ENCODE assay signal across 12 cellular contexts in the genomic region with DNA sequence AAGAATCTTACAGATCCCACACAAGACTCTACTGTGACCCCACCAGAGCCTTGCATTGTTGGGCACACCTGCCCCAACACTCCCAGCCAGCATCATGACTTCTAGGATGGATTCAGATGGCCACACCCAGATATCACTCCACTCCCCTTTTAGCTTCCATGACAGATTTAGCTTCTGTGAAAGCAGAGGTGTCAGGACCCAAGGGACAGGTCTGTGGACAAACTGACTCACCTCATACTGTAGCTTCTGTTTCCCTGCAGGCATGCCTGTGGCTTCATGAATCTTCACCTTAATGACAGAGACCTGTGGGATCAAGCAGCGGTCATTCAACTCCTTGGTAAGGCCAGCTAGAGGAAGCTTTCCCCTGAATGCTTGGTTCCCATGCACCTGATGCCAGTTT. TPM values are rescaled to one million over a fixed set of nuclear protein-coding genes. Genes with fewer than 3 reads are reported as not detected.
DNase-seq lines count a peak whose midpoint lies in the region; ATAC-seq and TF ChIP-seq lines count a peak whose summit lies in the region.
"Had no signal": no experiment of that assay in that cellular context is flagged by ENCODE, and none has a peak within 500 bp of the region (broad histone marks: within the 10 kb centered on the region; RNA-seq: fewer than 3 reads in every experiment).

No MANE protein-coding gene starts in this region.

- no peak overlapping the region for H3K9ac ChIP-seq in GM23248

- no peaks in the 10 kb centered on the region for H3K27me3 Mint-ChIP-seq in activated T-cell treated with anti-CD3 and anti-CD28 coated beads, Interleukin-2, amount 50 U/mL, for 72 hours (ENCODE audit: low read depth)
- H3K27me3 Mint-ChIP-seq in activated T-helper 2 cell treated with anti-CD3 and anti-CD28 coated beads, Interferon-gamma antibody, Interleukin-2, Interleukin-4, amounts not matched to agents 10 μg/mL and 5 μg/mL and 100 μg/mL, durations not matched to agents 14 hours and 24 hours and 36 hours (ENCODE audit: low read depth): no peaks in the 10 kb centered on the region
- H3K27me3 Mint-ChIP-seq in stimulated activated memory B cell treated with anti-CD40 and anti-IgM and Interleukin-4, amounts not matched to agents 10 μg/mL and 1 μg/mL and 100 μg/mL, for 72 hours: no peaks in the 10 kb centered on the region
- no peaks in the 10 kb centered on the region for H3K27me3 Mint-ChIP-seq in activated CD8-positive, alpha-beta memory T cell treated with anti-CD3 and anti-CD28 coated beads, Interleukin-2, amount 10 ng/mL, durations not matched to agents 7 days and 5 days

- H3K9me3 ChIP-seq in GM23248 (ENCODE audit: low read depth): no peaks in the 10 kb centered on the region

- no peak for DNase-seq in activated T-cell treated with anti-CD3 and anti-CD28 coated beads, Interleukin-2, amount 50 U/mL, for 72 hours
- no peak for DNase-seq in activated T-cell treated with anti-CD3 and anti-CD28 coated beads for 4 hours
- peak; percentile 12 for DNase-seq in GM23248
- DNase-seq in activated T-helper 2 cell treated with anti-CD3 and anti-CD28 coated beads, Interferon-gamma antibody, Interleukin-2, Interleukin-4, amounts not matched to agents 10 μg/mL and 5 μg/mL and 100 μg/mL, durations not matched to agents 14 hours and 24 hours and 36 hours (ENCODE audit: low spot score): no peak
- no peak for DNase-seq in GM20000 (ENCODE audit: low spot score)
- DNase-seq in activated CD8-positive, alpha-beta memory T cell treated with anti-CD3 and anti-CD28 coated beads, Interleukin-2, amount 10 ng/mL, durations not matched to agents 7 days and 5 days: no peak
- DNase-seq: DMS53, H7, NCI-H1092, NCI-H524 had no signal

- intact Hi-C loops in activated T-helper 2 cell treated with anti-CD3 and anti-CD28 coated beads, Interferon-gamma antibody, Interleukin-2, Interleukin-4, amounts not matched to agents 10 μg/mL and 5 μg/mL and 100 μg/mL, durations not matched to agents 14 hours and 24 hours and 36 hours (cut with micrococcal nuclease): no loop called here

- no peak overlapping the region for H3K4me2 ChIP-seq in GM23248 (ENCODE audit: unreplicated experiment)

- no peaks in the 10 kb centered on the region for H3K4me1 ChIP-seq in GM23248 (ENCODE audit: insufficient read depth)

- H3K36me3 ChIP-seq in GM23248 (ENCODE audit: low read depth): peaks cover 53% of the 10 kb centered on the region

- in situ Hi-C loops in GM23248 (cut with MboI): no loop called here

- no peak overlapping the region for H3K27ac ChIP-seq in GM23248

- H3K79me2 ChIP-seq in GM23248 (ENCODE audit: insufficient read depth): no peaks in the 10 kb centered on the region

- no peaks in the 10 kb centered on the region for H3K9me3 Mint-ChIP-seq in activated T-cell treated with anti-CD3 and anti-CD28 coated beads, Interleukin-2, amount 50 U/mL, for 72 hours
- H3K9me3 Mint-ChIP-seq in activated T-helper 2 cell treated with anti-CD3 and anti-CD28 coated beads, Interferon-gamma antibody, Interleukin-2, Interleukin-4, amounts not matched to agents 10 μg/mL and 5 μg/mL and 100 μg/mL, durations not matched to agents 14 hours and 24 hours and 36 hours: no peaks in the 10 kb centered on the region
- H3K9me3 Mint-ChIP-seq in stimulated activated memory B cell treated with anti-CD40 and anti-IgM and Interleukin-4, amounts not matched to agents 10 μg/mL and 1 μg/mL and 100 μg/mL, for 72 hours: no peaks in the 10 kb centered on the region
- no peaks in the 10 kb centered on the region for H3K9me3 Mint-ChIP-seq in activated CD8-positive, alpha-beta memory T cell treated with anti-CD3 and anti-CD28 coated beads, Interleukin-2, amount 10 ng/mL, durations not matched to agents 7 days and 5 days (ENCODE audit: low read depth)

- WGBS in GM23248 (ENCODE audit: low coverage in 1 of 2, low lambda C conversion rate in 2 of 2, missing lambda C conversion rate in 2 of 2), 2 experiments: 94 to 100% methylated on average over 1 of the region's 1 CpG

- TF ChIP-seq CTCF in GM20000 (IDR thresholded peaks at IDR 0.05; ENCODE audit: extremely low read depth, missing control alignments): no peak

- no peaks in the 10 kb centered on the region for H4K20me1 ChIP-seq in GM23248 (ENCODE audit: insufficient read depth)

- H2AFZ ChIP-seq in GM23248: no peak overlapping the region

- no peaks in the 10 kb centered on the region for H3K9me2 ChIP-seq in GM23248 (ENCODE audit: insufficient read depth)

- no peak overlapping the region for H3K4me3 ChIP-seq in GM23248

- peaks cover 36% of the 10 kb centered on the region for H3K4me1 Mint-ChIP-seq in activated T-cell treated with anti-CD3 and anti-CD28 coated beads, Interleukin-2, amount 50 U/mL, for 72 hours (ENCODE audit: low read depth)
- peaks cover 40% of the 10 kb centered on the region for H3K4me1 Mint-ChIP-seq in activated T-helper 2 cell treated with anti-CD3 and anti-CD28 coated beads, Interferon-gamma antibody, Interleukin-2, Interleukin-4, amounts not matched to agents 10 μg/mL and 5 μg/mL and 100 μg/mL, durations not matched to agents 14 hours and 24 hours and 36 hours (ENCODE audit: low read depth)
- H3K4me1 Mint-ChIP-seq in stimulated activated memory B cell treated with anti-CD40 and anti-IgM and Interleukin-4, amounts not matched to agents 10 μg/mL and 1 μg/mL and 100 μg/mL, for 72 hours: peaks cover 8% of the 10 kb centered on the region
- H3K4me1 Mint-ChIP-seq in activated CD8-positive, alpha-beta memory T cell treated with anti-CD3 and anti-CD28 coated beads, Interleukin-2, amount 10 ng/mL, durations not matched to agents 7 days and 5 days: peaks cover 28% of the 10 kb centered on the region
- H3K4me1 Mint-ChIP-seq: CD14-positive monocyte had no signal

- CTCF ChIA-PET in activated CD8-positive, alpha-beta memory T cell treated with anti-CD3 and anti-CD28 coated beads, Interleukin-2, amount 10 ng/mL, durations not matched to agents 7 days and 5 days (lab: Charles Lee): interaction anchor here (1.0 to 1.4 kb wide), 2 partner anchors 21 to 25 kb away, joined by 3 to 5 read pairs; partner anchors contain the start of genes CCDC157 and SF3A1

- peak; percentile 40 to 51 for ATAC-seq in activated T-cell treated with anti-CD3 and anti-CD28 coated beads, Interleukin-2, amount 50 U/mL, for 72 hours (replicated peaks in 1 of 2)
- ATAC-seq in stimulated activated memory B cell treated with anti-CD40 and anti-IgM and Interleukin-4, amounts not matched to agents 10 μg/mL and 1 μg/mL and 100 μg/mL, for 72 hours: peak; percentile 58
- ATAC-seq in activated CD8-positive, alpha-beta memory T cell treated with anti-CD3 and anti-CD28 coated beads, Interleukin-2, amount 10 ng/mL, durations not matched to agents 7 days and 5 days: no peak

- H3K27ac Mint-ChIP-seq in activated T-cell treated with anti-CD3 and anti-CD28 coated beads, Interleukin-2, amount 50 U/mL, for 72 hours: no peak overlapping the region
- peak overlapping the region; percentile 64 for H3K27ac Mint-ChIP-seq in activated T-helper 2 cell treated with anti-CD3 and anti-CD28 coated beads, Interferon-gamma antibody, Interleukin-2, Interleukin-4, amounts not matched to agents 10 μg/mL and 5 μg/mL and 100 μg/mL, durations not matched to agents 14 hours and 24 hours and 36 hours
- no peak overlapping the region for H3K27ac Mint-ChIP-seq in stimulated activated memory B cell treated with anti-CD40 and anti-IgM and Interleukin-4, amounts not matched to agents 10 μg/mL and 1 μg/mL and 100 μg/mL, for 72 hours
- no peak overlapping the region for H3K27ac Mint-ChIP-seq in activated CD8-positive, alpha-beta memory T cell treated with anti-CD3 and anti-CD28 coated beads, Interleukin-2, amount 10 ng/mL, durations not matched to agents 7 days and 5 days

- H3K36me3 Mint-ChIP-seq in activated T-cell treated with anti-CD3 and anti-CD28 coated beads, Interleukin-2, amount 50 U/mL, for 72 hours (ENCODE audit: insufficient read depth in 2 of 2): peaks cover 18 to 36% of the 10 kb centered on the region in 2 donors
- H3K36me3 Mint-ChIP-seq in activated T-helper 2 cell treated with anti-CD3 and anti-CD28 coated beads, Interferon-gamma antibody, Interleukin-2, Interleukin-4, amounts not matched to agents 10 μg/mL and 5 μg/mL and 100 μg/mL, durations not matched to agents 14 hours and 24 hours and 36 hours (ENCODE audit: low read depth): peaks cover 90% of the 10 kb centered on the region
- peaks cover 81% of the 10 kb centered on the region for H3K36me3 Mint-ChIP-seq in stimulated activated memory B cell treated with anti-CD40 and anti-IgM and Interleukin-4, amounts not matched to agents 10 μg/mL and 1 μg/mL and 100 μg/mL, for 72 hours
- peaks cover 79% of the 10 kb centered on the region for H3K36me3 Mint-ChIP-seq in activated CD8-positive, alpha-beta memory T cell treated with anti-CD3 and anti-CD28 coated beads, Interleukin-2, amount 10 ng/mL, durations not matched to agents 7 days and 5 days

- peaks cover 20% of the 10 kb centered on the region for H3F3A ChIP-seq in GM23248 (ENCODE audit: insufficient read depth)

- no peaks in the 10 kb centered on the region for H3K27me3 ChIP-seq in GM23248 (replicated peaks; ENCODE audit: insufficient read depth)

- H3K4me3 Mint-ChIP-seq in activated T-cell treated with anti-CD3 and anti-CD28 coated beads, Interleukin-2, amount 50 U/mL, for 72 hours: peak overlapping the region in 1 of 2 donors; percentile 32
- no peak overlapping the region for H3K4me3 Mint-ChIP-seq in activated T-helper 2 cell treated with anti-CD3 and anti-CD28 coated beads, Interferon-gamma antibody, Interleukin-2, Interleukin-4, amounts not matched to agents 10 μg/mL and 5 μg/mL and 100 μg/mL, durations not matched to agents 14 hours and 24 hours and 36 hours (ENCODE audit: low read depth)
- no peak overlapping the region for H3K4me3 Mint-ChIP-seq in stimulated activated memory B cell treated with anti-CD40 and anti-IgM and Interleukin-4, amounts not matched to agents 10 μg/mL and 1 μg/mL and 100 μg/mL, for 72 hours
- H3K4me3 Mint-ChIP-seq in activated CD8-positive, alpha-beta memory T cell treated with anti-CD3 and anti-CD28 coated beads, Interleukin-2, amount 10 ng/mL, durations not matched to agents 7 days and 5 days: no peak overlapping the region
- H3K4me3 Mint-ChIP-seq: CD14-positive monocyte had no signal

RNA-seq across cellular contexts. Expression of gene TBC1D10A, which starts 8.5 kb away (rescaled TPM):
- total RNA-seq in activated T-cell treated with anti-CD3 and anti-CD28 coated beads, Interleukin-2, amount 50 U/mL, for 72 hours: 10 to 100 TPM; 25.6 to 30.0 TPM
- total RNA-seq in GM23248 (2014; rRNA removed; shearing (Covaris generic)): 16.9 and 26.3 TPM in 2 replicates
- 21.9 and 22.3 TPM in 2 replicates for polyA plus RNA-seq in GM23248 (2016; fragmentation: Nextera tagmentation; extraction: Ambion mirVana)
- total RNA-seq in activated T-helper 2 cell treated with anti-CD3 and anti-CD28 coated beads, Interferon-gamma antibody, Interleukin-2, Interleukin-4, amounts not matched to agents 10 μg/mL and 5 μg/mL and 100 μg/mL, durations not matched to agents 14 hours and 24 hours and 36 hours: 26.8 and 29.4 TPM in 2 replicates
- total RNA-seq in activated CD8-positive, alpha-beta memory T cell treated with anti-CD3 and anti-CD28 coated beads, Interleukin-2, amount 10 ng/mL, durations not matched to agents 7 days and 5 days: 10 to 100 TPM; 32.2 to 48.1 TPM

RNA-seq across cellular contexts. Expression of gene SF3A1, which starts 21.5 kb away (rescaled TPM):
- 100 to 1,000 TPM; 298 to 325 TPM for total RNA-seq in activated T-cell treated with anti-CD3 and anti-CD28 coated beads, Interleukin-2, amount 50 U/mL, for 72 hours
- total RNA-seq in GM23248 (2014; rRNA removed; shearing (Covaris generic)): 9.1 and 12.9 TPM in 2 replicates
- polyA plus RNA-seq in GM23248 (2016; fragmentation: Nextera tagmentation; extraction: Ambion mirVana): 75.0 and 88.3 TPM in 2 replicates
- 287 and 325 TPM in 2 replicates for total RNA-seq in activated T-helper 2 cell treated with anti-CD3 and anti-CD28 coated beads, Interferon-gamma antibody, Interleukin-2, Interleukin-4, amounts not matched to agents 10 μg/mL and 5 μg/mL and 100 μg/mL, durations not matched to agents 14 hours and 24 hours and 36 hours
- 100 to 1,000 TPM; 214 to 267 TPM for total RNA-seq in activated CD8-positive, alpha-beta memory T cell treated with anti-CD3 and anti-CD28 coated beads, Interleukin-2, amount 10 ng/mL, durations not matched to agents 7 days and 5 days

RNA-seq across cellular contexts. Expression of gene CCDC157, which starts 21.6 kb away (rescaled TPM):
- 1 to 10 TPM; 3.2 to 3.7 TPM for total RNA-seq in activated T-cell treated with anti-CD3 and anti-CD28 coated beads, Interleukin-2, amount 50 U/mL, for 72 hours
- 5.0 and 9.2 TPM in 2 replicates for total RNA-seq in GM23248 (2014; rRNA removed; shearing (Covaris generic))
- polyA plus RNA-seq in GM23248 (2016; fragmentation: Nextera tagmentation; extraction: Ambion mirVana): 2.5 and 2.7 TPM in 2 replicates
- total RNA-seq in activated T-helper 2 cell treated with anti-CD3 and anti-CD28 coated beads, Interferon-gamma antibody, Interleukin-2, Interleukin-4, amounts not matched to agents 10 μg/mL and 5 μg/mL and 100 μg/mL, durations not matched to agents 14 hours and 24 hours and 36 hours: 3.2 and 4.3 TPM in 2 replicates
- 1 to 10 TPM; 4.9 to 6.2 TPM for total RNA-seq in activated CD8-positive, alpha-beta memory T cell treated with anti-CD3 and anti-CD28 coated beads, Interleukin-2, amount 10 ng/mL, durations not matched to agents 7 days and 5 days

RNA-seq across cellular contexts. Expression of gene CASTOR1, which starts 45.9 kb away (rescaled TPM):
- total RNA-seq in activated T-cell treated with anti-CD3 and anti-CD28 coated beads, Interleukin-2, amount 50 U/mL, for 72 hours: 1 to 10 TPM; 6.2 to 7.4 TPM
- 10.2 and 13.4 TPM in 2 replicates for total RNA-seq in GM23248 (2014; rRNA removed; shearing (Covaris generic))
- 8.7 and 10.2 TPM in 2 replicates for polyA plus RNA-seq in GM23248 (2016; fragmentation: Nextera tagmentation; extraction: Ambion mirVana)
- total RNA-seq in activated T-helper 2 cell treated with anti-CD3 and anti-CD28 coated beads, Interferon-gamma antibody, Interleukin-2, Interleukin-4, amounts not matched to agents 10 μg/mL and 5 μg/mL and 100 μg/mL, durations not matched to agents 14 hours and 24 hours and 36 hours: 11.1 TPM in 2 replicates
- 10 to 100 TPM in 1 of 2 experiments, 1 to 10 TPM in 1; 8.7 to 10.2 TPM for total RNA-seq in activated CD8-positive, alpha-beta memory T cell treated with anti-CD3 and anti-CD28 coated beads, Interleukin-2, amount 10 ng/mL, durations not matched to agents 7 days and 5 days

RNA-seq across cellular contexts. Expression of gene RNF215, which starts 52.0 kb away (rescaled TPM):
- total RNA-seq in activated T-cell treated with anti-CD3 and anti-CD28 coated beads, Interleukin-2, amount 50 U/mL, for 72 hours: 10 to 100 TPM in 1 of 2 donors, 1 to 10 TPM in 1; 8.4 to 12.4 TPM
- total RNA-seq in GM23248 (2014; rRNA removed; shearing (Covaris generic)): 29.9 and 45.1 TPM in 2 replicates
- polyA plus RNA-seq in GM23248 (2016; fragmentation: Nextera tagmentation; extraction: Ambion mirVana): 2.7 and 2.9 TPM in 2 replicates
- total RNA-seq in activated T-helper 2 cell treated with anti-CD3 and anti-CD28 coated beads, Interferon-gamma antibody, Interleukin-2, Interleukin-4, amounts not matched to agents 10 μg/mL and 5 μg/mL and 100 μg/mL, durations not matched to agents 14 hours and 24 hours and 36 hours: 17.2 and 19.3 TPM in 2 replicates
- total RNA-seq in activated CD8-positive, alpha-beta memory T cell treated with anti-CD3 and anti-CD28 coated beads, Interleukin-2, amount 10 ng/mL, durations not matched to agents 7 days and 5 days: 10 to 100 TPM in 1 of 2 experiments, 1 to 10 TPM in 1; 8.5 to 10.5 TPM

Comparison
In these comparisons a context has a peak if more than half of its experiments do, and no peak if none do; other contexts are left out.
1. RNA of gene SF3A1, which starts 21.5 kb away (total RNA-seq): 287 to 325 TPM in activated T-helper 2 cell treated with anti-CD3 and anti-CD28 coated beads, Interferon-gamma antibody, Interleukin-2, Interleukin-4, amounts not matched to agents 10 μg/mL and 5 μg/mL and 100 μg/mL, durations not matched to agents 14 hours and 24 hours and 36 hours, 298 to 325 TPM in activated T-cell treated with anti-CD3 and anti-CD28 coated beads, Interleukin-2, amount 50 U/mL, for 72 hours and 214 to 267 TPM in activated CD8-positive, alpha-beta memory T cell treated with anti-CD3 and anti-CD28 coated beads, Interleukin-2, amount 10 ng/mL, durations not matched to agents 7 days and 5 days; 9.1 to 12.9 TPM in GM23248; every median in the first group is over 10 times any median in the second.